ENCODE assay signal across 1 cellular context in the genomic region with DNA sequence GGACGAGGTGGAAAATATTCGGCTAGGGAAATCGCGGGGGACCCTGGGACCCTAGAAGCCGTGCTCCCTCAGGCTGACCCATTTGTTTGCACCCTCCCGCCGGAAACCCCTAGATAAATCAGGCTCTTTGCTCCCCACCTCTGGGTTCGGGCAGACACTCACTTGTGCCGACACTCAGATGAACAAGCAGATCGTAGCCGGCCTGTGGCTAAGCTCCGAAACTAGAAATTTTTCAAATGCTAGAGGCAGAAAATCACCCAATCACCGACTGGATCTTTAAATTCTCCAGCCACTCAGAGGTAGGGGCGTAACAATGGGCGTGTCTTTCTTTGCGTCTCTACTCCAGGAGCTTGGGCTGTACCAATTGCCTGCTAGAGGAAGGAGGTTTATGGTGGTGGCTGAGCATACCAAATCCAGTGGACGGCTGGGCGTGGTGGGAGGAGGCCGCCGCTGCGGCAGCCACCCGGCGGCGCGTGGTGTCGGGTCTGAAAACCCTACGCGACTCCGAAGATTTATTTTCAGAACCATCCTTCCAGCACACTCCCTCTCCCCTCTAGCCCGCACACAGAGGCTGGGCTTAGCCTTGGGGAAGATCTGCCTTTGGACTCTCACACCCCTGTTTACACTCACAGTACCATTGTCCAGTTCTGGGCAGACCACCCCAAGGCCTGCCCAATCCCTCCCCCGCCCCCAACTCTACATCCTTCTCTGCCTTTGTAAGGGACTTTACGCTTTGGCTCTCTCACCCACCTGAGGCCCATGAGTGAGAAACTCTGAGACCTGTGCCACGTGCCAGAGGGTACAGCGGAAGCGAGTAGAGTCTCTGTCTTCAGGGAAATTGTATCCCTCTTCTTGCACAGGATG.
A peak's percentile ranks its signal among the peaks of the same experiment; 100 is the strongest.
TF ChIP-seq lines count a peak whose summit lies in the region.

A gene with protein sequence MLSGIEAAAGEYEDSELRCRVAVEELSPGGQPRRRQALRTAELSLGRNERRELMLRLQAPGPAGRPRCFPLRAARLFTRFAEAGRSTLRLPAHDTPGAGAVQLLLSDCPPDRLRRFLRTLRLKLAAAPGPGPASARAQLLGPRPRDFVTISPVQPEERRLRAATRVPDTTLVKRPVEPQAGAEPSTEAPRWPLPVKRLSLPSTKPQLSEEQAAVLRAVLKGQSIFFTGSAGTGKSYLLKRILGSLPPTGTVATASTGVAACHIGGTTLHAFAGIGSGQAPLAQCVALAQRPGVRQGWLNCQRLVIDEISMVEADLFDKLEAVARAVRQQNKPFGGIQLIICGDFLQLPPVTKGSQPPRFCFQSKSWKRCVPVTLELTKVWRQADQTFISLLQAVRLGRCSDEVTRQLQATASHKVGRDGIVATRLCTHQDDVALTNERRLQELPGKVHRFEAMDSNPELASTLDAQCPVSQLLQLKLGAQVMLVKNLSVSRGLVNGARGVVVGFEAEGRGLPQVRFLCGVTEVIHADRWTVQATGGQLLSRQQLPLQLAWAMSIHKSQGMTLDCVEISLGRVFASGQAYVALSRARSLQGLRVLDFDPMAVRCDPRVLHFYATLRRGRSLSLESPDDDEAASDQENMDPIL (minus strand): TSS at position 217 of the 864 bp plus-strand sequence. CDS start 1,312 bp downstream, outside the sequence.

TF ChIP-seq in liver, 16 proteins besides CTCF, POLR2A, EP300 and RAD21 (continued from another document):
- TF ChIP-seq, protein P1, sequence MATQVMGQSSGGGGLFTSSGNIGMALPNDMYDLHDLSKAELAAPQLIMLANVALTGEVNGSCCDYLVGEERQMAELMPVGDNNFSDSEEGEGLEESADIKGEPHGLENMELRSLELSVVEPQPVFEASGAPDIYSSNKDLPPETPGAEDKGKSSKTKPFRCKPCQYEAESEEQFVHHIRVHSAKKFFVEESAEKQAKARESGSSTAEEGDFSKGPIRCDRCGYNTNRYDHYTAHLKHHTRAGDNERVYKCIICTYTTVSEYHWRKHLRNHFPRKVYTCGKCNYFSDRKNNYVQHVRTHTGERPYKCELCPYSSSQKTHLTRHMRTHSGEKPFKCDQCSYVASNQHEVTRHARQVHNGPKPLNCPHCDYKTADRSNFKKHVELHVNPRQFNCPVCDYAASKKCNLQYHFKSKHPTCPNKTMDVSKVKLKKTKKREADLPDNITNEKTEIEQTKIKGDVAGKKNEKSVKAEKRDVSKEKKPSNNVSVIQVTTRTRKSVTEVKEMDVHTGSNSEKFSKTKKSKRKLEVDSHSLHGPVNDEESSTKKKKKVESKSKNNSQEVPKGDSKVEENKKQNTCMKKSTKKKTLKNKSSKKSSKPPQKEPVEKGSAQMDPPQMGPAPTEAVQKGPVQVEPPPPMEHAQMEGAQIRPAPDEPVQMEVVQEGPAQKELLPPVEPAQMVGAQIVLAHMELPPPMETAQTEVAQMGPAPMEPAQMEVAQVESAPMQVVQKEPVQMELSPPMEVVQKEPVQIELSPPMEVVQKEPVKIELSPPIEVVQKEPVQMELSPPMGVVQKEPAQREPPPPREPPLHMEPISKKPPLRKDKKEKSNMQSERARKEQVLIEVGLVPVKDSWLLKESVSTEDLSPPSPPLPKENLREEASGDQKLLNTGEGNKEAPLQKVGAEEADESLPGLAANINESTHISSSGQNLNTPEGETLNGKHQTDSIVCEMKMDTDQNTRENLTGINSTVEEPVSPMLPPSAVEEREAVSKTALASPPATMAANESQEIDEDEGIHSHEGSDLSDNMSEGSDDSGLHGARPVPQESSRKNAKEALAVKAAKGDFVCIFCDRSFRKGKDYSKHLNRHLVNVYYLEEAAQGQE (IDR thresholded peaks at IDR 0.05), result peak; percentile 50
